In genomic region chr9:33942471-33943083, GRCh38 we compare ENCODE assay signal across 14 cellular contexts.
DNase-seq lines count a peak whose midpoint lies in the region; ATAC-seq and TF ChIP-seq lines count a peak whose summit lies in the region.
"Had no signal": no experiment of that assay in that cellular context is flagged by ENCODE, and none has a peak within 500 bp of the region (broad histone marks: within the 10 kb centered on the region; RNA-seq: fewer than 3 reads in every experiment).

No MANE protein-coding gene starts in this region.

- H3K4me3 ChIP-seq in astrocyte of the spinal cord (ENCODE audit: low read depth, low read length) = no peak overlapping the region
- H3K4me3 ChIP-seq: esophagus squamous epithelium had no signal

- DNase-seq in AG08395 (ENCODE audit: low spot score) = peak; percentile 56
- DNase-seq in HS-5 (ENCODE audit: low read depth) = peak; percentile 70
- peak; percentile 82 for DNase-seq in astrocyte of the spinal cord (ENCODE audit: low read depth, low spot score)
- DNase-seq in iris pigment epithelial cell (ENCODE audit: low read depth) = peak; percentile 81
- no peak for DNase-seq in Right ventricle myocardium superior
- DNase-seq: activated CD4-positive, CD25-positive, alpha-beta regulatory T cell treated with anti-CD3 and anti-CD28 coated beads, Interleukin-2, amount 50 U/mL, for 72 hours; activated naive CD8-positive, alpha-beta T cell treated with anti-CD3 and anti-CD28 coated beads, Interleukin-2, amount 10 ng/mL, durations not matched to agents 7 days and 5 days; esophagus squamous epithelium; GOT3; NCI-H2029; OCI-M1 had no signal

- TF ChIP-seq CTCF in astrocyte of the spinal cord (IDR thresholded peaks at IDR 0.05; ENCODE audit: low read depth, low read length) = peak; percentile 54

- in situ Hi-C loops in astrocyte of the spinal cord (cut with HindIII; ENCODE audit: low sequenced_read_pairs) = no loop called here

- ATAC-seq in HG03457 (IDR thresholded peaks at IDR 0.05; ENCODE audit: unreplicated experiment) (no peak), GM19455 (IDR thresholded peaks at IDR 0.05; ENCODE audit: unreplicated experiment) (no peak), Right ventricle myocardium superior (ENCODE audit: poor library complexity) (no peak), GM18861 (IDR thresholded peaks at IDR 0.05; ENCODE audit: unreplicated experiment) (no peak)

- intact Hi-C loops in Right ventricle myocardium superior (cut with DNase I) = no loop called here
